8 cellular contexts compared by ENCODE assay signal in the genomic region with DNA sequence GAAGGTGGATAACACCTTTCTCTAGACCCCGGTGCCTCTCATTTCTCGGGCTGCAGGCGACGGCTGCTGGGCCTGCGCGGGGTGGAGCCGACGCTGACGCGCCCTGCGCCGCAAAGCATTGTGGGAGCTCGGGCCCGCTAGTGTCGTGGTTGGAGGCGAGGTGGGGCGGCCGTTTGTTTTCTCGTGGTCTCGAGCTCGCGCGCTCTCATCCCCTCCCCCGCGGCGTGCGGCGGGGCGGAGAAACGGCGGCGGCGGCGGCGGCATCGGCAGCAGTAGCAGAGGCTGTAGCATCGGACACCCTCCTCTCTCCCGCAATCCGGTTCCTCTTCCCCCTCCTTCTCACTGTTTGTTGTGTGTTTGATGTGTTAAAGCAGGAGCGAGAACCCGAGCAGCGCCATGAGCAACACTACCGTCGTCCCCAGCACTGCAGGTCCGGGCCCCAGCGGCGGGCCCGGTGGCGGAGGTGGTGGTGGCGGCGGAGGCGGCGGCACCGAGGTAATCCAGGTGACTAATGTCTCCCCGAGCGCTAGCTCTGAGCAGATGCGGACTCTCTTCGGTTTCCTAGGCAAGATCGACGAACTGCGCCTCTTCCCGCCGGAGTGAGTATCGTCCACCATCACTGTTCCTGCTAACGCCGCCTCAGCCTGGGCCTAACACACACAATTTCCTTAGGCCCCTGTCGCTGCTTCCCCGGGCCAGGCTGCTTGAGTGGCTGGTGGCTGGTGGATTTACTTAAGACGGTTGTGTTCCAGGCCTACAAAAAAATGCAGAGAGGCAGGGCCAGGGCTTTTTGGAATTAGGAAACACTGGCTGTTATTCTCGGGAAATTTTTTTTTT. TPM values are rescaled to one million over a fixed set of nuclear protein-coding genes. Genes with fewer than 3 reads are reported as not detected.
DNase-seq lines count a peak whose midpoint lies in the region; ATAC-seq, FAIRE-seq and TF ChIP-seq lines count a peak whose summit lies in the region.

A gene with protein sequence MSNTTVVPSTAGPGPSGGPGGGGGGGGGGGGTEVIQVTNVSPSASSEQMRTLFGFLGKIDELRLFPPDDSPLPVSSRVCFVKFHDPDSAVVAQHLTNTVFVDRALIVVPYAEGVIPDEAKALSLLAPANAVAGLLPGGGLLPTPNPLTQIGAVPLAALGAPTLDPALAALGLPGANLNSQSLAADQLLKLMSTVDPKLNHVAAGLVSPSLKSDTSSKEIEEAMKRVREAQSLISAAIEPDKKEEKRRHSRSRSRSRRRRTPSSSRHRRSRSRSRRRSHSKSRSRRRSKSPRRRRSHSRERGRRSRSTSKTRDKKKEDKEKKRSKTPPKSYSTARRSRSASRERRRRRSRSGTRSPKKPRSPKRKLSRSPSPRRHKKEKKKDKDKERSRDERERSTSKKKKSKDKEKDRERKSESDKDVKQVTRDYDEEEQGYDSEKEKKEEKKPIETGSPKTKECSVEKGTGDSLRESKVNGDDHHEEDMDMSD (plus strand): TSS at position 140 of the 837 bp plus-strand sequence. CDS start 257 bp downstream, at position 397.

- FAIRE-seq in astrocyte (lab: Jason Lieb, UNC) = no peak

- no peak for TF ChIP-seq CTCF in astrocyte (IDR thresholded peaks at IDR 0.05; ENCODE audit: insufficient read depth, low read depth, low read length)

- H3K4me1 Mint-ChIP-seq in T-helper 2 cell treated with Interferon-gamma antibody and Interleukin-4, amounts not matched to agents 5 μg/mL and 100 μg/mL, for 36 hours (ENCODE audit: low read depth) = peaks cover 45% of the 10 kb centered on the region
- peaks cover 20% of the 10 kb centered on the region for H3K4me1 Mint-ChIP-seq in astrocyte (ENCODE audit: low read depth, unreplicated experiment)

- peak; percentile 76 for DNase-seq in NCI-H187 treated with DMSO at 0.1 percent for 48 hours (lab: John Stamatoyannopoulos, UW)
- DNase-seq in T-helper 2 cell treated with Interferon-gamma antibody and Interleukin-4, amounts not matched to agents 5 μg/mL and 100 μg/mL, for 36 hours (ENCODE audit: low spot score) = peak; percentile 95
- peak; percentile 79 for DNase-seq in astrocyte (ENCODE audit: low read depth)
- peak; percentile 85 for DNase-seq in hepatic stellate cell (ENCODE audit: low spot score)
- peak; percentile 76 for DNase-seq in renal cortical epithelial cell (ENCODE audit: low read depth)
- DNase-seq in OCI-M2 (lab: John Stamatoyannopoulos, UW; ENCODE audit: unreplicated experiment) = no peak

- peak; percentile 75 for ATAC-seq in GM18499 (IDR thresholded peaks at IDR 0.05; ENCODE audit: insufficient read depth, unreplicated experiment)
- peak; percentile 96 for ATAC-seq in HG02943 (IDR thresholded peaks at IDR 0.05; ENCODE audit: low read depth, unreplicated experiment)

- no peaks in the 10 kb centered on the region for H3K9me3 Mint-ChIP-seq in T-helper 2 cell treated with Interferon-gamma antibody and Interleukin-4, amounts not matched to agents 5 μg/mL and 100 μg/mL, for 36 hours
- H3K9me3 Mint-ChIP-seq in astrocyte (ENCODE audit: unreplicated experiment) = no peaks in the 10 kb centered on the region

- peaks cover 8% of the 10 kb centered on the region for H3K4me1 ChIP-seq in astrocyte (ENCODE audit: insufficient read depth, low read length)

- H3K27me3 Mint-ChIP-seq in T-helper 2 cell treated with Interferon-gamma antibody and Interleukin-4, amounts not matched to agents 5 μg/mL and 100 μg/mL, for 36 hours (ENCODE audit: low read depth) = no peaks in the 10 kb centered on the region
- H3K27me3 Mint-ChIP-seq in astrocyte (ENCODE audit: low read depth, unreplicated experiment) = no peaks in the 10 kb centered on the region

- H3K9me3 ChIP-seq in astrocyte (ENCODE audit: insufficient read depth, low read depth, low read length) = no peaks in the 10 kb centered on the region

- H3K27ac Mint-ChIP-seq in T-helper 2 cell treated with Interferon-gamma antibody and Interleukin-4, amounts not matched to agents 5 μg/mL and 100 μg/mL, for 36 hours = peak within 1 kb of the TSS; percentile 97
- H3K27ac Mint-ChIP-seq in astrocyte (ENCODE audit: unreplicated experiment) = peak within 1 kb of the TSS; percentile 98

- peaks cover 98% of the 10 kb centered on the region for H3K79me2 ChIP-seq in astrocyte (ENCODE audit: insufficient read depth, low read length)

- peak within 1 kb of the TSS; percentile 88 for H3K4me3 Mint-ChIP-seq in T-helper 2 cell treated with Interferon-gamma antibody and Interleukin-4, amounts not matched to agents 5 μg/mL and 100 μg/mL, for 36 hours
- peak within 1 kb of the TSS; percentile 96 for H3K4me3 Mint-ChIP-seq in astrocyte (ENCODE audit: unreplicated experiment)

- H3K27me3 ChIP-seq in astrocyte (ENCODE audit: insufficient read depth, low read length) = no peaks in the 10 kb centered on the region

- H3K36me3 Mint-ChIP-seq in T-helper 2 cell treated with Interferon-gamma antibody and Interleukin-4, amounts not matched to agents 5 μg/mL and 100 μg/mL, for 36 hours (ENCODE audit: low read depth) = peaks cover 45% of the 10 kb centered on the region
- H3K36me3 Mint-ChIP-seq in astrocyte (ENCODE audit: low read depth, unreplicated experiment) = peaks cover 4% of the 10 kb centered on the region

- peak within 1 kb of the TSS; percentile 77 for H2AFZ ChIP-seq in astrocyte (ENCODE audit: low read depth, low read length)

- H3K9ac ChIP-seq in astrocyte (ENCODE audit: low read length) = peak within 1 kb of the TSS; percentile 99

- H3K4me3 ChIP-seq in astrocyte (ENCODE audit: insufficient read depth, low read depth, low read length) = peak within 1 kb of the TSS; percentile 89

- peaks cover 38% of the 10 kb centered on the region for H4K20me1 ChIP-seq in astrocyte (ENCODE audit: insufficient read depth, low read length)

- peak within 1 kb of the TSS; percentile 96 for H3K27ac ChIP-seq in astrocyte (ENCODE audit: low read depth, low read length)

- peaks cover 11% of the 10 kb centered on the region for H3K36me3 ChIP-seq in astrocyte (ENCODE audit: insufficient read depth, low read length)

- H3K4me2 ChIP-seq in astrocyte (ENCODE audit: low read length) = peak within 1 kb of the TSS; percentile 87

RNA-seq across cellular contexts. Expression of the gene that starts here (rescaled TPM):
- 175 and 185 TPM in 2 replicates for total RNA-seq in astrocyte
- total RNA-seq in renal cortical epithelial cell = 79.5 and 140 TPM in 2 replicates
